12 cellular contexts compared by ENCODE assay signal in the genomic region with DNA sequence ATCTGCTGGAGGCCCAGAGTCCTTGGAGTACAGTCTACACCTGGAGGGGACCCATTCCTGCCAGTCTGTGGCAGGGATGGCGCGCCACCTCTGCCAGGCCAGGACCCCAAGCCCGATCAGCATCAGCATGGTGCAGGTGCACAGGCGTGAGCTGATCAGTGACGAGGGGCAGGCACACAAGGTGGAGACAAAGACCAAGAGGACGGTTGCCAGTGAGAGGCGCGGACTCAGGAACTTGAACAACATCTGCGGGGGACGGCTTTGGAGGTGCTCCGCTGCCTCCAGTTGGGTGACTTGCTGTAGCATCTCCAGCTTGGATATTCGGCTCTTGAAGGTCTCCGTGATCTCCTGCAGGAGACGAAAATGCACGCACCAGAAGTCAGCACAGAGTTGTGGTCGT. TPM values are rescaled to one million over a fixed set of nuclear protein-coding genes. Genes with fewer than 3 reads are reported as not detected.
"Had no signal": no experiment of that assay in that cellular context is flagged by ENCODE, and none has a peak within 500 bp of the region (broad histone marks: within the 10 kb centered on the region; RNA-seq: fewer than 3 reads in every experiment).

No MANE protein-coding gene starts in this region.

RNA-seq across cellular contexts. Expression of a gene that starts 14.1 kb away (rescaled TPM):
- total RNA-seq: OCI-LY7, PC-3, PC-9, Peyer's patch, Right ventricle myocardium inferior, Right ventricle myocardium superior, RPMI7951, SJCRH30, SJSA1, SK-MEL-5, T-cell had no signal
- polyA plus RNA-seq: SK-N-SH had no signal

RNA-seq across cellular contexts. Expression of a gene that starts 23.8 kb away (rescaled TPM):
- total RNA-seq: OCI-LY7, PC-3, PC-9, Peyer's patch, Right ventricle myocardium inferior, Right ventricle myocardium superior, RPMI7951, SJCRH30, SJSA1, SK-MEL-5, T-cell had no signal
- polyA plus RNA-seq: SK-N-SH had no signal

RNA-seq across cellular contexts. Expression of a gene that starts 51.2 kb away (rescaled TPM):
- total RNA-seq: OCI-LY7, PC-3, PC-9, Peyer's patch, Right ventricle myocardium inferior, Right ventricle myocardium superior, RPMI7951, SJCRH30, SJSA1, SK-MEL-5, T-cell had no signal
- polyA plus RNA-seq: SK-N-SH had no signal
